In the genomic region with DNA sequence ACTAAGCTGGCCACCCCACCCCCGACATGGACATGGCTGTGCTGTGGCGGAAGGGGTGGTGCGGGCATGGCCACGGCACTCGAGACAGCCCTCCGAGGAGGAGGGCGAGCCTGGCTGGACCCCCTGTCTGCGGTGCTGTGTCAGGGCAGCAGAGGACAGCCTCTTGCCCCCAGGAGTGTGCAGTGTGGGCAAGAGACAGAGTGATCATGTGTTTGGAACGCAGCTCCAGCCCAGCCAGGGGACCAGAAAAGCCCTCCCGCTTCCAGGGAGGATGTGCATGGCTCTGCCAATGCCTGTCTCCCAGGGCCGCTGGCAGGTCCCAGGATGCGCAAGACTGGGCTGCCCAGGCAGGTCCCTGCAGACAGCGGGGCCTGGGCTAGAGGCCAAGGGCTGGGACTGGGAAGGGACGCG, we compare ENCODE assay signal across 1 cellular context.
TF ChIP-seq lines count a peak whose summit lies in the region.

No MANE protein-coding gene starts in this region.

TF ChIP-seq in K562, 482 proteins besides CTCF, POLR2A, EP300 and RAD21:
- 0 out of 2 replicates have a peak, but pooled peaks have one; percentile 13 for TF ChIP-seq POLR2G (IDR thresholded peaks at IDR 0.05; ENCODE audit: low read depth, low read length)
TF ChIP-seq in K562: peak in this region for 1; not testable (repeated sequence) for 481.
